ENCODE assay signal across 8 cellular contexts in genomic region chr19:7681336-7682174, GRCh38. TPM values are rescaled to one million over a fixed set of nuclear protein-coding genes. Genes with fewer than 3 reads are reported as not detected.
DNase-seq lines count a peak whose midpoint lies in the region; ATAC-seq and TF ChIP-seq lines count a peak whose summit lies in the region.

No MANE protein-coding gene starts in this region.

- no peaks in the 10 kb centered on the region for H3K79me1 ChIP-seq in H9 (ENCODE audit: insufficient read depth, low read depth, low read length, poor library complexity, severe bottlenecking)

- peaks cover 20 to 48% (median 36%) of the 10 kb centered on the region in 11 experiments for H3K36me3 ChIP-seq in BLaER1 treated with 17β-estradiol and CSF1 and Interleukin-3, amounts not matched to agents 10 nM and 100 nM
- H3K36me3 ChIP-seq in OCI-LY7 (ENCODE audit: insufficient read depth, low read length) (peaks cover 34% of the 10 kb centered on the region), esophagus (ENCODE audit: control insufficient read depth in 2 of 2, insufficient read depth in 2 of 2, low read length in 1 of 2) (peaks cover 0 to 10% of the 10 kb centered on the region in 2 donors), mucosa of stomach (ENCODE audit: control insufficient read depth, insufficient read depth, low read length) (no peaks in the 10 kb centered on the region)

- H3K4me3 ChIP-seq in BLaER1 treated with 17β-estradiol and CSF1 and Interleukin-3, amounts not matched to agents 10 nM and 100 nM = peak overlapping the region; percentile 76 to 100 (median 98)
- H3K4me3 ChIP-seq in OCI-LY7 (ENCODE audit: low read depth, low read length, poor library complexity, severe bottlenecking) (peak overlapping the region; percentile 96), esophagus (ENCODE audit: low read depth in 1 of 2, low read length in 2 of 2) (peak overlapping the region; percentile 95 to 99), mucosa of stomach (ENCODE audit: low read length) (peak overlapping the region; percentile 72)

- no TSS peak for BruUV-seq in OCI-LY7 (replicated peaks; lab: Mats Ljungman, UMichigan)

- H3K79me2 ChIP-seq in H9 (ENCODE audit: insufficient read depth, low read length) = no peaks in the 10 kb centered on the region
- peaks cover 14% of the 10 kb centered on the region; the same call in 1 of the 2 replicates for H3K79me2 ChIP-seq in OCI-LY7 (ENCODE audit: insufficient read depth, low read depth, low read length)

- H3K4me1 Mint-ChIP-seq in H9 = peaks cover 21 to 33% of the 10 kb centered on the region in 2 experiments

- ATAC-seq in GM21390 (IDR thresholded peaks at IDR 0.05; ENCODE audit: unreplicated experiment) = no peak

- H3K27ac Mint-ChIP-seq in H9 = peak overlapping the region; percentile 23 to 52 (median 28); a peak in 2 of 7 replicates

- H3K27ac ChIP-seq in BLaER1 treated with 17β-estradiol and CSF1 and Interleukin-3, amounts not matched to agents 10 nM and 100 nM = peak overlapping the region; percentile 81 to 100 (median 99)
- H3K27ac ChIP-seq in H9 (ENCODE audit: insufficient read length, low read depth, low read length) (no peak overlapping the region), OCI-LY7 (ENCODE audit: low read depth, low read length, poor library complexity, severe bottlenecking) (peak overlapping the region; percentile 48), esophagus (ENCODE audit: low read depth in 2 of 2, low read length in 1 of 2) (peak overlapping the region; percentile 66 to 77)

- no peaks in the 10 kb centered on the region for H3K9me2 ChIP-seq in OCI-LY7 (ENCODE audit: insufficient read depth, low read length)

- CTCF ChIA-PET in OCI-LY7 (lab: Charles Lee; ENCODE audit: unreplicated experiment) = interaction anchor here (0.6 to 1.3 kb wide), 7 partner anchors 16 to 150 kb away, joined by 3 to 8 read pairs (median 4); partner anchors contain the start of genes PET100 and XAB2

- H2AFZ ChIP-seq in H9 (ENCODE audit: low read length) = no peak overlapping the region
- peak overlapping the region; percentile 53; the same call in 1 of the 2 replicates for H2AFZ ChIP-seq in OCI-LY7 (ENCODE audit: low read length)

- peak overlapping the region; percentile 83 to 98 (median 93) for H3K4me2 ChIP-seq in BLaER1 treated with 17β-estradiol and CSF1 and Interleukin-3, amounts not matched to agents 10 nM and 100 nM
- H3K4me2 ChIP-seq in H9 (ENCODE audit: insufficient read depth, insufficient read length, low read length) = peak overlapping the region; percentile 60
- peak overlapping the region; percentile 92 for H3K4me2 ChIP-seq in OCI-LY7 (ENCODE audit: low read length)

- H4K5ac ChIP-seq in H9 (ENCODE audit: insufficient read length, low read depth, low read length) = no peak overlapping the region

- TF ChIP-seq CTCF in H9 (conservative IDR thresholded peaks at IDR 0.05) (peak; percentile 65), OCI-LY7 (conservative IDR thresholded peaks at IDR 0.05; ENCODE audit: low read length) (peak; percentile 73)

- no peak overlapping the region for H3T11ph ChIP-seq in H9 (ENCODE audit: low read length)

- H2BK20ac ChIP-seq in H9 (ENCODE audit: low read depth, low read length, poor library complexity, severe bottlenecking) = no peak overlapping the region

- DNase-seq in H9 (peak; percentile 88), OCI-LY7 (ENCODE audit: low spot score) (peak; percentile 87)
- peak; percentile 76 for DNase-seq in activated T-cell treated with anti-CD3 and anti-CD28 coated beads, Interleukin-2, amount 50 U/mL, for 1 hour
- peak; percentile 72 for DNase-seq in stimulated activated CD8-positive, alpha-beta memory T cell treated with anti-CD3 and anti-CD28 coated beads, Interleukin-4, amount 100 ng/mL, for 24 hours (ENCODE audit: low read depth)

- H2BK120ac ChIP-seq in H9 (ENCODE audit: low read depth, low read length, poor library complexity, severe bottlenecking) = no peak overlapping the region

- POLR2A ChIA-PET in OCI-LY7 (lab: Charles Lee) = interaction anchor here (0.6 to 1.2 kb wide), 3 partner anchors 14 to 44 kb away, joined by 3 to 5 read pairs (median 4); no protein-coding TSS in a partner anchor

- no peak overlapping the region for H3K4ac ChIP-seq in H9 (ENCODE audit: low read depth, low read length)

- H4K20me1 ChIP-seq in BLaER1 treated with 17β-estradiol and CSF1 and Interleukin-3, amounts not matched to agents 10 nM and 100 nM = peaks cover 17 to 46% (median 34%) of the 10 kb centered on the region in 11 experiments; a peak in 16 of 22 replicates
- no peaks in the 10 kb centered on the region for H4K20me1 ChIP-seq in H9 (ENCODE audit: control insufficient read depth, insufficient read depth, insufficient read length)
- no peaks in the 10 kb centered on the region for H4K20me1 ChIP-seq in OCI-LY7 (ENCODE audit: insufficient read depth, low read length)

- no peak overlapping the region for H3K23ac ChIP-seq in H9 (ENCODE audit: insufficient read length, low read depth, low read length)

- no peaks in the 10 kb centered on the region for H3K9me3 ChIP-seq in BLaER1 treated with 17β-estradiol and CSF1 and Interleukin-3, amounts not matched to agents 10 nM and 100 nM (replicated peaks in 1 of 11)
- H3K9me3 ChIP-seq in H9 (ENCODE audit: control insufficient read depth, low read depth, low read length) (no peaks in the 10 kb centered on the region), OCI-LY7 (ENCODE audit: low read length) (no peaks in the 10 kb centered on the region), esophagus (ENCODE audit: control insufficient read depth in 2 of 2, insufficient read depth in 1 of 2, low read depth in 1 of 2, low read length in 1 of 2) (no peaks in the 10 kb centered on the region), mucosa of stomach (ENCODE audit: control insufficient read depth, low read length) (no peaks in the 10 kb centered on the region)

- WGBS in H9 (ENCODE audit: extremely low coverage, insufficient read length, low lambda C conversion rate) = no CpG with 5 or more reads among the region's 43 CpGs
- 3 to 6% methylated on average over 43 of the region's 43 CpGs for WGBS in esophagus, 2 donors

- H4K8ac ChIP-seq in H9 (replicated peaks; ENCODE audit: insufficient read length, low read depth, low read length) = no peak overlapping the region

- H3K27me3 Mint-ChIP-seq in H9 (ENCODE audit: low read depth) = peaks cover 38% of the 10 kb centered on the region

- H2BK15ac ChIP-seq in H9 (ENCODE audit: low read depth, low read length) = no peak overlapping the region

- H3K27me3 ChIP-seq in BLaER1 treated with 17β-estradiol and CSF1 and Interleukin-3, amounts not matched to agents 10 nM and 100 nM = peaks cover 0 to 16% (median 0%) of the 10 kb centered on the region in 11 experiments; a peak in 8 of 22 replicates
- H3K27me3 ChIP-seq in H9 (ENCODE audit: insufficient read depth, low read length) (no peaks in the 10 kb centered on the region), esophagus (ENCODE audit: control insufficient read depth in 1 of 2, insufficient read depth in 2 of 2, low read length in 2 of 2) (no peaks in the 10 kb centered on the region), mucosa of stomach (ENCODE audit: control insufficient read depth, insufficient read depth, low read length) (peaks cover 15% of the 10 kb centered on the region)

- no peak overlapping the region for H2AK5ac ChIP-seq in H9 (ENCODE audit: insufficient read length, low read length)

- intact Hi-C loops in OCI-LY7 (cut with micrococcal nuclease; ENCODE audit: unreplicated experiment) = loop anchor here (2.0 kb wide), 2 partner anchors 21 to 579 kb away; partner anchors contain the start of gene FCER2

- peaks cover 7% of the 10 kb centered on the region for H3K23me2 ChIP-seq in H9 (ENCODE audit: insufficient read length, low read depth, low read length, poor library complexity, severe bottlenecking)

- H4K91ac ChIP-seq in H9 (ENCODE audit: insufficient read length, low read depth, low read length) = no peak overlapping the region

- H2BK12ac ChIP-seq in H9 (ENCODE audit: insufficient read length, low read depth, low read length) = no peak overlapping the region

- no peaks in the 10 kb centered on the region; a peak in 1 of 5 replicates for H3K9me3 Mint-ChIP-seq in H9

- peaks cover 6 to 23% (median 16%) of the 10 kb centered on the region in 3 experiments for H3K36me3 Mint-ChIP-seq in H9 (ENCODE audit: insufficient read depth in 1 of 3, low read depth in 3 of 3)

- H3K14ac ChIP-seq in H9 (ENCODE audit: insufficient read depth, low read length) = no peak overlapping the region

- H3K18ac ChIP-seq in H9 (ENCODE audit: insufficient read length, low read depth, low read length) = peak overlapping the region; percentile 69

- no peak overlapping the region for H2BK5ac ChIP-seq in H9 (ENCODE audit: insufficient read length, low read length)

- H3K4me3 Mint-ChIP-seq in H9 = peak overlapping the region; percentile 86 to 89

- H3K9ac ChIP-seq in BLaER1 treated with 17β-estradiol and CSF1 and Interleukin-3, amounts not matched to agents 10 nM and 100 nM = peak overlapping the region; percentile 91 to 100 (median 98)
- H3K9ac ChIP-seq in H9 (ENCODE audit: extremely low read depth, insufficient read length, low read length) (no peak overlapping the region), mucosa of stomach (ENCODE audit: low read length) (peak overlapping the region; percentile 93)

- no peak overlapping the region for H3K56ac ChIP-seq in H9 (ENCODE audit: insufficient read length, low read depth, low read length)

- peaks cover 49 to 86% (median 62%) of the 10 kb centered on the region in 10 experiments for H3K4me1 ChIP-seq in BLaER1 treated with 17β-estradiol and CSF1 and Interleukin-3, amounts not matched to agents 10 nM and 100 nM
- H3K4me1 ChIP-seq in H9 (ENCODE audit: insufficient read depth, low read length) (no peaks in the 10 kb centered on the region), OCI-LY7 (ENCODE audit: insufficient read depth, low read length, poor library complexity, severe bottlenecking) (peaks cover 37% of the 10 kb centered on the region), esophagus (ENCODE audit: control insufficient read depth in 2 of 2, insufficient read depth in 2 of 2, low read length in 1 of 2) (peaks cover 0 to 21% of the 10 kb centered on the region in 2 donors), mucosa of stomach (ENCODE audit: control insufficient read depth, insufficient read depth, low read length) (peaks cover 10% of the 10 kb centered on the region)

RNA-seq across cellular contexts. Expression of gene TRAPPC5, which starts 0.9 kb away (rescaled TPM):
- total RNA-seq in H9 (2021) = 77.4 and 87.8 TPM in 2 replicates
- 78.4 and 91.5 TPM in 2 replicates for total RNA-seq in OCI-LY7 (2014; rRNA removed; shearing (Covaris generic))
- total RNA-seq in OCI-LY7 (2022) = 115 and 150 TPM in 2 replicates
- 100 to 1,000 TPM; 133 to 137 TPM for polyA plus RNA-seq in esophagus

RNA-seq across cellular contexts. Expression of gene MCEMP1, which starts 4.7 kb away (rescaled TPM):
- 0.13 TPM in 1 of 2 replicates, not detected in the other for total RNA-seq in H9 (2021)
- 0.22 and 0.28 TPM in 2 replicates for total RNA-seq in OCI-LY7 (2014; rRNA removed; shearing (Covaris generic))
- not detected in 2 replicates for total RNA-seq in OCI-LY7 (2022)
- under 1 TPM; 0.09 to 0.53 TPM for polyA plus RNA-seq in esophagus

RNA-seq across cellular contexts. Expression of gene RETN, which starts 12.7 kb away (rescaled TPM):
- not detected in 2 replicates for total RNA-seq in H9 (2021)
- total RNA-seq in OCI-LY7 (2014; rRNA removed; shearing (Covaris generic)) = not detected in 2 replicates
- not detected in 2 replicates for total RNA-seq in OCI-LY7 (2022)
- 1 to 10 TPM in 1 of 2 donors, under 1 TPM in 1; 0.65 to 2.1 TPM for polyA plus RNA-seq in esophagus

RNA-seq across cellular contexts. Expression of gene FCER2, which starts 20.4 kb away (rescaled TPM):
- not detected in 2 replicates for total RNA-seq in H9 (2021)
- 3.3 and 3.7 TPM in 2 replicates for total RNA-seq in OCI-LY7 (2014; rRNA removed; shearing (Covaris generic))
- total RNA-seq in OCI-LY7 (2022) = 3.9 and 4.6 TPM in 2 replicates
- polyA plus RNA-seq in esophagus = under 1 TPM in 1 of 2 donors, not detected in 1; 0.02 TPM

RNA-seq across cellular contexts. Expression of gene STXBP2, which starts 44.6 kb away (rescaled TPM):
- total RNA-seq in H9 (2021) = 80.3 and 92.5 TPM in 2 replicates
- total RNA-seq in OCI-LY7 (2014; rRNA removed; shearing (Covaris generic)) = 27.7 and 43.0 TPM in 2 replicates
- 121 and 138 TPM in 2 replicates for total RNA-seq in OCI-LY7 (2022)
- 10 to 100 TPM; 73.2 to 88.7 TPM for polyA plus RNA-seq in esophagus
